ENCODE assay signal across 1 cellular context in genomic region chr17:50546701-50547034, GRCh38.
TF ChIP-seq lines count a peak whose summit lies in the region.

No MANE protein-coding gene starts in this region.

TF ChIP-seq in GM12878, 131 proteins besides CTCF, POLR2A, EP300 and RAD21:
- no peak for TF ChIP-seq E2F4 (IDR thresholded peaks at IDR 0.05; ENCODE audit: low read depth, low read length)
- TF ChIP-seq CREB1 (IDR thresholded peaks at IDR 0.05; ENCODE audit: low read depth): no peak
- no peak for TF ChIP-seq ETV6 (conservative IDR thresholded peaks at IDR 0.05 in 1 of 2, IDR thresholded peaks at IDR 0.05 in 1 of 2; ENCODE audit: borderline replicate concordance in 1 of 2, low read depth in 1 of 2)
- no peak for TF ChIP-seq FOXK2 (IDR thresholded peaks at IDR 0.05)
- no peak for TF ChIP-seq RB1 (IDR thresholded peaks at IDR 0.05; ENCODE audit: borderline replicate concordance)
- TF ChIP-seq BRCA1 (IDR thresholded peaks at IDR 0.05; ENCODE audit: low read depth, low read length): no peak
- no peak for TF ChIP-seq ZBTB33 (IDR thresholded peaks at IDR 0.05)
- no peak for TF ChIP-seq ELK1 (IDR thresholded peaks at IDR 0.05; ENCODE audit: low read depth, low read length)
- no peak for TF ChIP-seq ATF2 (IDR thresholded peaks at IDR 0.05; ENCODE audit: low read length)
- no peak for TF ChIP-seq RUNX3 (IDR thresholded peaks at IDR 0.05; ENCODE audit: low read length)
- TF ChIP-seq SREBF2 (IDR thresholded peaks at IDR 0.05; ENCODE audit: low read length): no peak
- TF ChIP-seq CEBPB (IDR thresholded peaks at IDR 0.05; ENCODE audit: borderline replicate concordance in 1 of 2, low read depth in 2 of 2, low read length in 2 of 2): no peak
- TF ChIP-seq SMC3 (IDR thresholded peaks at IDR 0.05; ENCODE audit: borderline replicate concordance, low read length): no peak
- no peak for TF ChIP-seq E4F1 (IDR thresholded peaks at IDR 0.05; ENCODE audit: borderline replicate concordance, partially characterized antibody)
- TF ChIP-seq ZNF622 (IDR thresholded peaks at IDR 0.05): no peak
- TF ChIP-seq BCL11A (IDR thresholded peaks at IDR 0.05; ENCODE audit: low read depth, low read length): no peak
